8 cellular contexts compared by ENCODE assay signal in the genomic region with DNA sequence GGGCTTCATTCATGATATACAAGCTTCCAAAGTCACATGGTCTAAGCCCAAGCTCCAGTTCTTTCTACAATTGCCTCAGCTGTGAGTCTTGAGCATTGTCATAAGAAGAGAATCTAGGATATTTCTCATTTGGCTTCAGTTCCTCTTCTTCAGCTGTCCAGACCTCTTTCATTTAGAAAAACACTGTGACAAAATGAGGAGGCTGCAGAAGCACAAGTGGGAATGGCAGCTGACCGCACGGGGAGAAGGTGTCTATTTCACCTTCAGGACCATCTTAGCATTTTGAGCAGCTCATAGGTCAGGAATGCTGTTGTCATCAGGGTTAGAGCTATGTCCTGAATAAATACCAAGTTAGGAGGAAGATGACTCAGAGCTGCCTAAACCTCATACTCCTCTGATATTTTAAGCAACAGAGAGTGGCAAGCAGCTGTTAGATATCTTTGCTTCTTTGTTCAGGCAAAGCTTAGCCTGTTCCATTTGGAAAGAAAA.
DNase-seq lines count a peak whose midpoint lies in the region; ATAC-seq lines count a peak whose summit lies in the region.

No MANE protein-coding gene starts in this region.

- ATAC-seq in GM18511 (IDR thresholded peaks at IDR 0.05; ENCODE audit: unreplicated experiment) (peak; percentile 86), HG02610 (IDR thresholded peaks at IDR 0.05; ENCODE audit: unreplicated experiment) (peak; percentile 78)
- peak; percentile 85 to 86 for ATAC-seq in stimulated activated naive B cell treated with anti-CD40 and anti-IgM and Interleukin-4, amounts not matched to agents 10 μg/mL and 1 μg/mL and 100 μg/mL, for 72 hours (replicated peaks)

- H3K27me3 Mint-ChIP-seq in stimulated activated naive B cell treated with anti-CD40 and anti-IgM and Interleukin-4, amounts not matched to agents 10 μg/mL and 1 μg/mL and 100 μg/mL, for 72 hours, result peaks cover 0 to 2% of the 10 kb centered on the region in 2 donors

- no peaks in the 10 kb centered on the region for H3K36me3 Mint-ChIP-seq in stimulated activated naive B cell treated with anti-CD40 and anti-IgM and Interleukin-4, amounts not matched to agents 10 μg/mL and 1 μg/mL and 100 μg/mL, for 72 hours

- no peaks in the 10 kb centered on the region for H3K9me3 Mint-ChIP-seq in stimulated activated naive B cell treated with anti-CD40 and anti-IgM and Interleukin-4, amounts not matched to agents 10 μg/mL and 1 μg/mL and 100 μg/mL, for 72 hours

- peak overlapping the region; percentile 53 to 61 for H3K4me3 Mint-ChIP-seq in stimulated activated naive B cell treated with anti-CD40 and anti-IgM and Interleukin-4, amounts not matched to agents 10 μg/mL and 1 μg/mL and 100 μg/mL, for 72 hours

- peak; percentile 92 for DNase-seq in MV-4-11 (lab: John Stamatoyannopoulos, UW)
- peak; percentile 87 for DNase-seq in astrocyte of the hippocampus (ENCODE audit: low read depth, low spot score)
- peak; percentile 29 for DNase-seq in iPS-NIHi7 (ENCODE audit: extremely low spot score)
- DNase-seq in stimulated activated naive B cell treated with anti-CD40 and anti-IgM and Interleukin-4, amounts not matched to agents 10 μg/mL and 1 μg/mL and 100 μg/mL, for 72 hours, result peak; percentile 44
- DNase-seq in NCI-H526 treated with DMSO at 0.1 percent for 48 hours (lab: John Stamatoyannopoulos, UW), result no peak
- DNase-seq in NCI-H187 (lab: John Stamatoyannopoulos, UW), result no peak

- peak overlapping the region; percentile 93 for H3K27ac Mint-ChIP-seq in stimulated activated naive B cell treated with anti-CD40 and anti-IgM and Interleukin-4, amounts not matched to agents 10 μg/mL and 1 μg/mL and 100 μg/mL, for 72 hours

- peaks cover 21 to 36% of the 10 kb centered on the region in 2 donors for H3K4me1 Mint-ChIP-seq in stimulated activated naive B cell treated with anti-CD40 and anti-IgM and Interleukin-4, amounts not matched to agents 10 μg/mL and 1 μg/mL and 100 μg/mL, for 72 hours

Comparison
In these comparisons a context has a peak if more than half of its experiments do, and no peak if none do; other contexts are left out.
1. DNase-seq: peak in MV-4-11 (single experiment), astrocyte of the hippocampus (single experiment), iPS-NIHi7 (single experiment) and stimulated activated naive B cell treated with anti-CD40 and anti-IgM and Interleukin-4, amounts not matched to agents 10 μg/mL and 1 μg/mL and 100 μg/mL, for 72 hours (single experiment); none in NCI-H526 treated with DMSO at 0.1 percent for 48 hours (single experiment) and NCI-H187 (0 of 2).
2. Peak in every context shown above with its lines, with median percentiles within 50 percentile points of each other: ATAC-seq.